Comparison of ENCODE assay signal across 12 cellular contexts in the genomic region with DNA sequence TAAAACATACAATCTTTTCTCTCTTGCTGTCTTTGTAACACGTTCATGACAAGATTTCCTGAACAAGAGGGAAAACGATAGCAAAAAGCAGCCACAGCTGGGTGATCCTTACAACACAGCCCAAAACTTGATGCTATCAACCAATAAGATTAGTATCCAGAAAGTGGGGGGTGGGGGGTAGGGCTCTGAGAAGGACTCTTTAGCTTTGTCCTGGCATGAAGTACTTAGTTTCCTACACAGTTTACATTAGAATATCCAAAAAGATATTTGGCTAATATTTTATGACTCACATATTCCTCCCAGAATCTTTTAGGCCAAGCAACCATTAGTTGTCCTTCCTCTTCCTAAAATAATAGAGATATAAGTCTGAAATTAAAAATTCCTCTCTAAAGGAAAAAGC. TPM values are rescaled to one million over a fixed set of nuclear protein-coding genes. Genes with fewer than 3 reads are reported as not detected.
"Had no signal": no experiment of that assay in that cellular context is flagged by ENCODE, and none has a peak within 500 bp of the region (broad histone marks: within the 10 kb centered on the region; RNA-seq: fewer than 3 reads in every experiment).

No MANE protein-coding gene starts in this region.

- H3K79me2 ChIP-seq: parathyroid adenoma had no signal

- ATAC-seq: activated T-helper 17 cell treated with anti-CD3 and anti-CD28 coated beads, Interleukin-2, amount 50 U/mL, for 72 hours; left lobe of liver had no signal

- H3K27me3 ChIP-seq: adrenal gland, upper lobe of right lung had no signal

- H2AFZ ChIP-seq: parathyroid adenoma had no signal

- H3K4me3 ChIP-seq: adrenal gland, upper lobe of right lung had no signal

- FAIRE-seq: islet of Langerhans, TTC549 had no signal

- H3K4me1 ChIP-seq: parathyroid adenoma had no signal

- H3K27ac ChIP-seq: adrenal gland, parathyroid adenoma, upper lobe of right lung had no signal

- H3K9me3 ChIP-seq: adrenal gland, upper lobe of right lung had no signal

- H3K9ac ChIP-seq: parathyroid adenoma had no signal

- DNase-seq: activated B cell treated with CpG ODN at 0.5 μM for 24 hours; activated CD4-positive, alpha-beta T cell treated with anti-CD3 and anti-CD28 coated beads, Interleukin-2, amount 10 ng/mL, durations not matched to agents 24 days and 14 days; activated naive CD4-positive, alpha-beta T cell treated with anti-CD3 and anti-CD28 coated beads for 36 hours; adrenal gland; stimulated activated naive CD4-positive, alpha-beta T cell treated with Interleukin-2 at 50 U/mL for 16 hours; T-helper 2 cell; upper lobe of right lung had no signal

- H3K36me3 ChIP-seq: adrenal gland, upper lobe of right lung had no signal

RNA-seq across cellular contexts. Expression of gene LRRC17, which starts 23.0 kb away (rescaled TPM):
- total RNA-seq: activated CD4-positive, alpha-beta T cell treated with anti-CD3 and anti-CD28 coated beads, Interleukin-2, amount 10 ng/mL, durations not matched to agents 24 days and 14 days; activated naive CD4-positive, alpha-beta T cell treated with anti-CD3 and anti-CD28 coated beads for 36 hours; activated T-helper 17 cell treated with anti-CD3 and anti-CD28 coated beads, Interleukin-2, amount 50 U/mL, for 72 hours had no signal
